Comparison of ENCODE assay signal across 1 cellular context in the genomic region with DNA sequence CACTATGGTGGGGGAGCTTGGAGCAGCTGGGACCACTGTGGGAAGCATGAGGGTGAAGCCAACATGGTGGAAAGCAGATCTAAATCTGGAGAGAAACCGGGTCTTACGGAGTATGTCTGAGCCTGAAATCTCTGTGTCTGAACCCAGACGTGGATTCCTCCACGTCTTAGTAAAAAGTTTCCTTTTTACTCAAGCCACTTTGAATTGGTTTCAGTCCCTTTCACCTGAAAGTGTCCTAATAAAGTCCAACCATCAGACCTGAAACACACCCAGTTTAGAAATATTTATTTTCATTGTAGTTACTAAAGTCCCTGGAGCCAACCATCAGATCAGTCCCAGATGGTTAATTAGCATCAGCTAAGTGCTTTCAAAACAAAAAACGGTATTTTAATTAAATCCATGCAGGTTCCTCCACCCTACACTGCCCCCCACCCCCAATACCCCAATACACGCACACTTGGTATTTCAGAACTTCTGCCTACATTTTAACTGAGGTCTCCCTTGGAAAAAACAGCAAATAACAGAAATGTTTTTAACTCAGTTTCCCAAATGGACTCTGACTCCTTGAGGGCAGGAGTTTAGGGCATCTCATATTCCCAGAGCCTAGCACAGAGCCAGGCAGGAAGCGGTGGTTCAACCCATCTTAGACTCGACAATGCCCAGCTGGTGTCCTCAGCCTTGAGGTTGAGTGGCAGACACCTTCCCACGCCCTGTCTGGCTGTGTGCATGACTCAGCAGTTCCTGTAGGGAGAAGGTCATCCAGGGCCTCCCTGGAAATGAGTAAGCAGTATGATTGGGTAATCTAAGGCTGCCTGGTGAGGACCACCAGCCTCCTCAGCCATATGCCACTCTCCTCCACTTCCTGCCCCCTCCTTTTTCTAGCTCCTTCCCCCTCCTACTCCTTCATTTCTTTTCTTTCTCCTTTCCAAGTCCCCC.
TF ChIP-seq lines count a peak whose summit lies in the region.

No MANE protein-coding gene starts in this region.

TF ChIP-seq in HepG2, 621 proteins besides CTCF, POLR2A, EP300 and RAD21 (continued from another document):
- TF ChIP-seq SNAPC4 (CRISPR knock-in tag; IDR thresholded peaks at IDR 0.05) (no peak), ZNF430 (CRISPR knock-in tag; IDR thresholded peaks at IDR 0.05) (no peak), MAFG (CRISPR knock-in tag; IDR thresholded peaks at IDR 0.05) (peak; percentile 91), KLF12 (CRISPR knock-in tag; IDR thresholded peaks at IDR 0.05; ENCODE audit: borderline replicate concordance) (no peak), ZNF841 (CRISPR knock-in tag; IDR thresholded peaks at IDR 0.05; ENCODE audit: borderline replicate concordance) (no peak), HNRNPK (IDR thresholded peaks at IDR 0.05; ENCODE audit: low read depth, low read length, poor library complexity, severe bottlenecking) (peak; percentile 13), ZNF510 (CRISPR knock-in tag; IDR thresholded peaks at IDR 0.05; ENCODE audit: low read depth) (no peak), SKI (IDR thresholded peaks at IDR 0.05; ENCODE audit: partially characterized antibody) (peak; percentile 68), NFE2 (CRISPR knock-in tag; IDR thresholded peaks at IDR 0.05) (peak; percentile 80; the same call in 1 of the 2 replicates), ZNF709 (CRISPR knock-in tag; IDR thresholded peaks at IDR 0.05) (no peak), ZNF331 (CRISPR knock-in tag; IDR thresholded peaks at IDR 0.05) (no peak), PCBP2 (optimal IDR thresholded peaks at IDR 0.05; ENCODE audit: low read depth, low read length, poor library complexity, severe bottlenecking) (no peak), BCLAF1 (IDR thresholded peaks at IDR 0.05) (no peak), SIX4 (CRISPR knock-in tag; IDR thresholded peaks at IDR 0.05) (no peak), ZNF598 (CRISPR knock-in tag; IDR thresholded peaks at IDR 0.05; ENCODE audit: borderline replicate concordance) (no peak), PCBP1 (IDR thresholded peaks at IDR 0.05; ENCODE audit: borderline replicate concordance, low read depth, low read length) (no peak)
TF ChIP-seq in HepG2: peak in this region for 15.
